In genomic region chr20:62642666-62643520, GRCh38 we compare ENCODE assay signal across 1 cellular context.
TF ChIP-seq lines count a peak whose summit lies in the region.

No MANE protein-coding gene starts in this region.

TF ChIP-seq in GM23338, 12 proteins besides CTCF, POLR2A, EP300 and RAD21 (continued from another document):
- TF ChIP-seq ZNF462 (CRISPR knock-in tag; IDR thresholded peaks at IDR 0.05), result no peak
- peak; percentile 3 for TF ChIP-seq EZH2 (IDR thresholded peaks at IDR 0.05; ENCODE audit: low read depth, unreplicated experiment)
TF ChIP-seq in GM23338: peak in this region for 1.
